10 cellular contexts compared by ENCODE assay signal in the genomic region with DNA sequence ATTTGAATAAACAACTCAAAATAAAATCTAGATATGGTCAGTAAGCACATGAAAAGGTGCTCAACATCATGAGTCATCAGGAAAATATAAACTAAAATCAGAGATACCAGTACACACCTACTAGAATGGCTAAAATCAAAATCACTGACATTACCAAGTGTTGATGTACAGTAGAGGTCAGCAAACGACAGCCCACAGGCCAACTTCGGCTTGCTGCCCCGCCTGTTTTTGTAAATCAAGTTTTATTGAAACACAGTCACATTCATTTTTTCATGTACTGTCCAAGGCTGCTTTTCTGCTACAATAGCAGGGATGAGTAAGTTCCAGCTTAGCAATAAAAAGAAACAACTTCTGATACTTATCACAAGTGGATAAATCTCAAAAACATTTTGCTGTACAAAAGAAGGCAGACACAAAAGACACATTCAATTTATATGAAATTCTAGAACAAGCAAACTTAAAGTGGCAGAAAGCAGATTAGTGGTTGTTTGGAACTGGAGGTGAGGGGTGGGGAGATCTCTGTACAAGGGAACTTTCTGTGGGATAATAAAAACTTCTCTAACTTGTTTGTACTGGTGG. TPM values are rescaled to one million over a fixed set of nuclear protein-coding genes. Genes with fewer than 3 reads are reported as not detected.
A peak's percentile ranks its signal among the peaks of the same experiment; 100 is the strongest.
DNase-seq lines count a peak whose midpoint lies in the region; ATAC-seq and TF ChIP-seq lines count a peak whose summit lies in the region.
"Had no signal": no experiment of that assay in that cellular context is flagged by ENCODE, and none has a peak within 500 bp of the region (broad histone marks: within the 10 kb centered on the region; RNA-seq: fewer than 3 reads in every experiment).

No MANE protein-coding gene starts in this region.

- peaks cover under 1% of the 10 kb centered on the region; the same call in 1 of the 2 replicates for H3F3A ChIP-seq in Loucy (ENCODE audit: low read depth)

- H3K4me1 Mint-ChIP-seq in naive B cell = peaks cover 35 to 61% (median 61%) of the 10 kb centered on the region in 3 donors

- no peaks in the 10 kb centered on the region for H3K9me3 Mint-ChIP-seq in naive B cell
- H3K9me3 Mint-ChIP-seq: nephron; stimulated activated naive CD8-positive, alpha-beta T cell treated with anti-CD3 and anti-CD28 coated beads, Interleukin-15, amount 100 ng/mL, for 72 hours had no signal

- H3K9ac ChIP-seq in Loucy (ENCODE audit: low read depth, low read length, poor library complexity, severe bottlenecking) = no peak overlapping the region

- TF ChIP-seq CTCF in Loucy (conservative IDR thresholded peaks at IDR 0.05; ENCODE audit: low read length) (peak; percentile 35), GM20000 (IDR thresholded peaks at IDR 0.05; ENCODE audit: extremely low read depth, missing control alignments) (no peak)

- DNase-seq in ELR (ENCODE audit: low read depth) = peak; percentile 59
- DNase-seq in dermis blood vessel endothelial cell = peak; percentile 52
- DNase-seq in naive B cell = no peak
- no peak for DNase-seq in GM20000 (ENCODE audit: low spot score)
- DNase-seq in T1000 (lab: John Stamatoyannopoulos, UW) = no peak
- DNase-seq: hypothalamus; stimulated activated naive CD8-positive, alpha-beta T cell treated with anti-CD3 and anti-CD28 coated beads, Interleukin-15, amount 100 ng/mL, for 72 hours had no signal

- H3K4me1 ChIP-seq in Loucy (ENCODE audit: insufficient read depth, low read length, poor library complexity, severe bottlenecking) = peaks cover 31% of the 10 kb centered on the region

- no peaks in the 10 kb centered on the region for H3K27me3 ChIP-seq in Loucy (ENCODE audit: insufficient read depth, low read length, poor library complexity, severe bottlenecking)

- H3K9me3 ChIP-seq in Loucy (ENCODE audit: insufficient read depth, low read depth, low read length) = no peaks in the 10 kb centered on the region

- no peaks in the 10 kb centered on the region for H4K20me1 ChIP-seq in Loucy (ENCODE audit: insufficient read depth, low read length, poor library complexity, severe bottlenecking)

- H3K4me2 ChIP-seq in Loucy (ENCODE audit: low read depth, low read length, poor library complexity, severe bottlenecking) = no peak overlapping the region

- peak overlapping the region; percentile 40 to 92 (median 72) for H3K27ac Mint-ChIP-seq in naive B cell
- H3K27ac Mint-ChIP-seq: nephron had no signal

- H3K36me3 Mint-ChIP-seq in naive B cell = peaks cover 0 to 10% of the 10 kb centered on the region in 2 donors

- no peaks in the 10 kb centered on the region for H3K9me2 ChIP-seq in Loucy (replicated peaks; ENCODE audit: low read depth, low read length)

- no peaks in the 10 kb centered on the region for H3K27me3 Mint-ChIP-seq in naive B cell
- H3K27me3 Mint-ChIP-seq: stimulated activated naive CD8-positive, alpha-beta T cell treated with anti-CD3 and anti-CD28 coated beads, Interleukin-15, amount 100 ng/mL, for 72 hours had no signal

- no peak overlapping the region for H2AFZ ChIP-seq in Loucy (ENCODE audit: low read length)

- no peak for ATAC-seq in naive B cell (ENCODE audit: low read depth in 2 of 2)
- no peak for ATAC-seq in GM18870 (IDR thresholded peaks at IDR 0.05; ENCODE audit: unreplicated experiment)

- H3K4me3 ChIP-seq in Loucy (ENCODE audit: low read length, poor library complexity, severe bottlenecking) = no peak overlapping the region

- peak overlapping the region in 2 of 8 donors; percentile 48 to 50 for H3K4me3 Mint-ChIP-seq in naive B cell
- H3K4me3 Mint-ChIP-seq: nephron; stimulated activated naive CD8-positive, alpha-beta T cell treated with anti-CD3 and anti-CD28 coated beads, Interleukin-15, amount 100 ng/mL, for 72 hours had no signal

- H3K79me2 ChIP-seq in Loucy (ENCODE audit: insufficient read depth, low read length) = no peaks in the 10 kb centered on the region

- no peaks in the 10 kb centered on the region for H3K36me3 ChIP-seq in Loucy (ENCODE audit: insufficient read depth, low read length)

RNA-seq across cellular contexts. Expression of gene TRAK2, which starts 32.1 kb away (rescaled TPM):
- 40.7 and 63.1 TPM in 2 replicates for total RNA-seq in dermis blood vessel endothelial cell
- polyA plus RNA-seq in naive B cell (ENCODE audit: low read depth in 6 of 6) = 100 to 1,000 TPM in 1 of 6 donors, 10 to 100 TPM in 5; 39.8 to 131 (median 61.4) TPM

RNA-seq across cellular contexts. Expression of gene STRADB, which starts 32.4 kb away (rescaled TPM):
- total RNA-seq in dermis blood vessel endothelial cell = 18.2 and 18.6 TPM in 2 replicates
- polyA plus RNA-seq in naive B cell (ENCODE audit: low read depth in 6 of 6) = 100 to 1,000 TPM in 4 of 6 donors, 10 to 100 TPM in 2; 84.8 to 200 (median 124) TPM

Comparison
In these comparisons a context has a peak if more than half of its experiments do, and no peak if none do; other contexts are left out.
1. DNase-seq: peak in ELR (single experiment) and dermis blood vessel endothelial cell (single experiment); none in naive B cell (single experiment), GM20000 (single experiment) and T1000 (single experiment).